In the genomic region with DNA sequence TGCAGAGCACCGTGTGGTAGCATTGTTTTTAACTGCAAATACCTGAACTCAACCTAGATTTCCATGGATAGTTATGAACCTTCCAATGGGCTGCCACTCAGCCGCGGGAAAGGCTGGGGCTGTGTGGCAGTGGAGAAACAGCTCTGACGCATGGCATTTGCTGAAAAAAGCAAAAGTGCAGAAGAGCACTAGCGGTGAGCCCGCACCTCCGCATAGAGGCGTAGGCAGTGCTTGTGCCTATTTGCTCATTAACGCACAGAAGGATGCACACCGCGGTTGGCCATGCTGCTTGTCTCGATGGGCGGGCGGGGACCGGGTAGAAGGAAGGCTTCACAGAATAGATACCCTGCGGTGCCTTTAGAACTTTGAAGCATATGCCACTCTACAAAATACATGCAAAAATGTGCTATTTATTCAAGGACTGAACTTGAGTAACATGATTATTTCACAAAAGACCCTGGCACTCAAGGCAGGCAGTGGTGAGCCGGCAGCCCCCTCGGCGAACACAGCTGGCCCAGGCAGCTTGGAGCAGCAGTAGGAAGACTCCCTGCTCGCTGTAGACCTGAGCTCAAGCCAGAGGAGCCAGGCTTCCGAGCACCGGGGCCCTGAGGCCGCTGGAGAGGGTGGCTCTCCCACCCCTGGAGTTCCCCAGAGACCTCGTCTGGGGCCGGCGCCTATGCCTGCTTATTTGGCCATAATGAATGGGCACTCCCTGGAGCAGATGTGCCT, we compare ENCODE assay signal across 22 cellular contexts.
A peak's percentile ranks its signal among the peaks of the same experiment; 100 is the strongest.
DNase-seq lines count a peak whose midpoint lies in the region; ATAC-seq and TF ChIP-seq lines count a peak whose summit lies in the region.
"Had no signal": no experiment of that assay in that cellular context is flagged by ENCODE, and none has a peak within 500 bp of the region (broad histone marks: within the 10 kb centered on the region; RNA-seq: fewer than 3 reads in every experiment).

No MANE protein-coding gene starts in this region.

- H3K4me2 ChIP-seq in Karpas-422 (ENCODE audit: low read depth, low read length, poor library complexity, severe bottlenecking) (peak overlapping the region; percentile 67), OCI-LY7 (ENCODE audit: low read length) (peak overlapping the region; percentile 57)

- no peaks in the 10 kb centered on the region for H3K9me3 Mint-ChIP-seq in activated CD8-positive, alpha-beta T cell treated with anti-CD3 and anti-CD28 coated beads, Interleukin-2, amount 10 ng/mL, durations not matched to agents 7 days and 5 days (ENCODE audit: insufficient read depth)
- H3K9me3 Mint-ChIP-seq in activated CD8-positive, alpha-beta T cell treated with anti-CD3 and anti-CD28 coated beads for 36 hours: no peaks in the 10 kb centered on the region
- H3K9me3 Mint-ChIP-seq in stimulated activated memory B cell treated with anti-CD40 and anti-IgM and Interleukin-4, amounts not matched to agents 10 μg/mL and 1 μg/mL and 100 μg/mL, for 72 hours: peaks cover 4% of the 10 kb centered on the region
- H3K9me3 Mint-ChIP-seq: CD4-positive, alpha-beta memory T cell; HFFc6; T-cell had no signal

- intact Hi-C loops in activated CD8-positive, alpha-beta T cell treated with anti-CD3 and anti-CD28 coated beads for 36 hours (cut with micrococcal nuclease): no loop called here
- intact Hi-C loops in OCI-LY7 (cut with micrococcal nuclease; ENCODE audit: unreplicated experiment): no loop called here

- CTCF ChIA-PET in activated CD8-positive, alpha-beta T cell treated with anti-CD3 and anti-CD28 coated beads, Interleukin-2, amount 10 ng/mL, durations not matched to agents 7 days and 5 days (lab: Charles Lee): no interaction called here
- CTCF ChIA-PET in activated CD8-positive, alpha-beta T cell treated with anti-CD3 and anti-CD28 coated beads for 36 hours (lab: Charles Lee): no interaction called here
- CTCF ChIA-PET in OCI-LY7 (lab: Charles Lee; ENCODE audit: unreplicated experiment): no interaction called here

- peak overlapping the region; percentile 83 for H3K9ac ChIP-seq in Karpas-422 (ENCODE audit: low read length)

- H3K9me3 ChIP-seq in Karpas-422 (ENCODE audit: low read length) (no peaks in the 10 kb centered on the region), OCI-LY7 (ENCODE audit: low read length) (no peaks in the 10 kb centered on the region)
- H3K9me3 ChIP-seq: neutrophil, transverse colon had no signal

- H3K9me2 ChIP-seq in Karpas-422 (replicated peaks; ENCODE audit: insufficient read depth, low read length) (no peaks in the 10 kb centered on the region), OCI-LY7 (ENCODE audit: insufficient read depth, low read length) (no peaks in the 10 kb centered on the region)

- H4K20me1 ChIP-seq in Karpas-422 (ENCODE audit: insufficient read depth, low read depth, low read length) (no peaks in the 10 kb centered on the region), OCI-LY7 (ENCODE audit: insufficient read depth, low read length) (no peaks in the 10 kb centered on the region)

- POLR2A ChIA-PET in activated CD8-positive, alpha-beta T cell treated with anti-CD3 and anti-CD28 coated beads, Interleukin-2, amount 10 ng/mL, durations not matched to agents 7 days and 5 days (lab: Charles Lee): no interaction called here
- POLR2A ChIA-PET in activated CD8-positive, alpha-beta T cell treated with anti-CD3 and anti-CD28 coated beads for 36 hours (lab: Charles Lee): no interaction called here
- POLR2A ChIA-PET in OCI-LY7 (lab: Charles Lee): no interaction called here

- H3K27ac Mint-ChIP-seq in activated CD8-positive, alpha-beta T cell treated with anti-CD3 and anti-CD28 coated beads, Interleukin-2, amount 10 ng/mL, durations not matched to agents 7 days and 5 days: peak overlapping the region; percentile 6
- no peak overlapping the region for H3K27ac Mint-ChIP-seq in activated CD8-positive, alpha-beta T cell treated with anti-CD3 and anti-CD28 coated beads for 36 hours
- peak overlapping the region; percentile 92 for H3K27ac Mint-ChIP-seq in stimulated activated memory B cell treated with anti-CD40 and anti-IgM and Interleukin-4, amounts not matched to agents 10 μg/mL and 1 μg/mL and 100 μg/mL, for 72 hours
- H3K27ac Mint-ChIP-seq: CD4-positive, alpha-beta memory T cell; HFFc6; T-cell had no signal

- no peak for ATAC-seq in activated CD8-positive, alpha-beta T cell treated with anti-CD3 and anti-CD28 coated beads, Interleukin-2, amount 10 ng/mL, durations not matched to agents 7 days and 5 days
- ATAC-seq in activated CD8-positive, alpha-beta T cell treated with anti-CD3 and anti-CD28 coated beads for 36 hours: no peak
- ATAC-seq in stimulated activated memory B cell treated with anti-CD40 and anti-IgM and Interleukin-4, amounts not matched to agents 10 μg/mL and 1 μg/mL and 100 μg/mL, for 72 hours: no peak
- ATAC-seq: left colon, T-cell had no signal

- no peaks in the 10 kb centered on the region for H3K36me3 ChIP-seq in Karpas-422 (ENCODE audit: insufficient read depth, low read length)
- H3K36me3 ChIP-seq in OCI-LY7 (ENCODE audit: insufficient read depth, low read length): no peaks in the 10 kb centered on the region
- H3K36me3 ChIP-seq: neutrophil, transverse colon, WERI-Rb-1 had no signal

- H3K79me2 ChIP-seq in Karpas-422 (ENCODE audit: low read length) (no peaks in the 10 kb centered on the region), OCI-LY7 (ENCODE audit: insufficient read depth, low read depth, low read length) (no peaks in the 10 kb centered on the region)

- H2AFZ ChIP-seq in Karpas-422 (ENCODE audit: low read length) (no peak overlapping the region), OCI-LY7 (ENCODE audit: low read length) (no peak overlapping the region)

- H3K36me3 Mint-ChIP-seq in activated CD8-positive, alpha-beta T cell treated with anti-CD3 and anti-CD28 coated beads, Interleukin-2, amount 10 ng/mL, durations not matched to agents 7 days and 5 days (ENCODE audit: low read depth): no peaks in the 10 kb centered on the region
- no peaks in the 10 kb centered on the region for H3K36me3 Mint-ChIP-seq in activated CD8-positive, alpha-beta T cell treated with anti-CD3 and anti-CD28 coated beads for 36 hours (ENCODE audit: low read depth)
- H3K36me3 Mint-ChIP-seq in stimulated activated memory B cell treated with anti-CD40 and anti-IgM and Interleukin-4, amounts not matched to agents 10 μg/mL and 1 μg/mL and 100 μg/mL, for 72 hours: no peaks in the 10 kb centered on the region
- H3K36me3 Mint-ChIP-seq: CD4-positive, alpha-beta memory T cell; T-cell had no signal

- H3K4me1 ChIP-seq in Karpas-422 (ENCODE audit: low read length) (peaks cover 60% of the 10 kb centered on the region), OCI-LY7 (ENCODE audit: insufficient read depth, low read length, poor library complexity, severe bottlenecking) (peaks cover 63% of the 10 kb centered on the region)
- H3K4me1 ChIP-seq: transverse colon had no signal

- H3K27ac ChIP-seq in Karpas-422 (ENCODE audit: low read length) (peak overlapping the region; percentile 98), OCI-LY7 (ENCODE audit: low read depth, low read length, poor library complexity, severe bottlenecking) (peak overlapping the region; percentile 91)
- H3K27ac ChIP-seq: epithelial cell of prostate, neutrophil, WERI-Rb-1 had no signal

- no peak overlapping the region for H3K4me3 Mint-ChIP-seq in activated CD8-positive, alpha-beta T cell treated with anti-CD3 and anti-CD28 coated beads, Interleukin-2, amount 10 ng/mL, durations not matched to agents 7 days and 5 days
- no peak overlapping the region for H3K4me3 Mint-ChIP-seq in activated CD8-positive, alpha-beta T cell treated with anti-CD3 and anti-CD28 coated beads for 36 hours
- H3K4me3 Mint-ChIP-seq in stimulated activated memory B cell treated with anti-CD40 and anti-IgM and Interleukin-4, amounts not matched to agents 10 μg/mL and 1 μg/mL and 100 μg/mL, for 72 hours: peak overlapping the region; percentile 5
- H3K4me3 Mint-ChIP-seq: CD4-positive, alpha-beta memory T cell; HFFc6; T-cell had no signal

- H3K27me3 ChIP-seq in Karpas-422 (ENCODE audit: low read length): no peaks in the 10 kb centered on the region
- H3K27me3 ChIP-seq: transverse colon had no signal

- no peak for DNase-seq in activated CD8-positive, alpha-beta T cell treated with anti-CD3 and anti-CD28 coated beads, Interleukin-2, amount 10 ng/mL, durations not matched to agents 7 days and 5 days
- DNase-seq in activated CD8-positive, alpha-beta T cell treated with anti-CD3 and anti-CD28 coated beads for 36 hours: no peak
- DNase-seq in Karpas-422 (peak; percentile 82), OCI-LY7 (ENCODE audit: low spot score) (peak; percentile 30), NCI-H2029 treated with DMSO at 0.1 percent for 48 hours (lab: John Stamatoyannopoulos, UW) (no peak), NCI-H2196 treated with DMSO at 0.1 percent for 48 hours (lab: John Stamatoyannopoulos, UW; ENCODE audit: unreplicated experiment) (no peak), hippocampal formation (lab: John Stamatoyannopoulos, UW) (no peak)
- DNase-seq: ACHN; CD4-positive, alpha-beta memory T cell; foreskin melanocyte; HFFc6; KG1; left colon; midbrain; NCI-H1048; Right ventricle myocardium superior; T-cell; transverse colon had no signal

- BruUV-seq in OCI-LY7 (replicated peaks; lab: Mats Ljungman, UMichigan): no TSS peak

- TF ChIP-seq CTCF in activated CD8-positive, alpha-beta T cell treated with anti-CD3 and anti-CD28 coated beads for 36 hours (IDR thresholded peaks at IDR 0.05): no peak
- no peak for TF ChIP-seq CTCF in OCI-LY7 (conservative IDR thresholded peaks at IDR 0.05; ENCODE audit: low read length)

- H3K27me3 Mint-ChIP-seq in activated CD8-positive, alpha-beta T cell treated with anti-CD3 and anti-CD28 coated beads, Interleukin-2, amount 10 ng/mL, durations not matched to agents 7 days and 5 days (ENCODE audit: low read depth): no peaks in the 10 kb centered on the region
- H3K27me3 Mint-ChIP-seq in activated CD8-positive, alpha-beta T cell treated with anti-CD3 and anti-CD28 coated beads for 36 hours: no peaks in the 10 kb centered on the region
- no peaks in the 10 kb centered on the region for H3K27me3 Mint-ChIP-seq in stimulated activated memory B cell treated with anti-CD40 and anti-IgM and Interleukin-4, amounts not matched to agents 10 μg/mL and 1 μg/mL and 100 μg/mL, for 72 hours
- H3K27me3 Mint-ChIP-seq: CD4-positive, alpha-beta memory T cell; T-cell had no signal

- H3K4me3 ChIP-seq in Karpas-422 (ENCODE audit: low read length): peak overlapping the region; percentile 50
- peak overlapping the region; percentile 55 for H3K4me3 ChIP-seq in OCI-LY7 (ENCODE audit: low read depth, low read length, poor library complexity, severe bottlenecking)
- H3K4me3 ChIP-seq: transverse colon had no signal

- H3K4me1 Mint-ChIP-seq in activated CD8-positive, alpha-beta T cell treated with anti-CD3 and anti-CD28 coated beads, Interleukin-2, amount 10 ng/mL, durations not matched to agents 7 days and 5 days (ENCODE audit: low read depth): peaks cover 40% of the 10 kb centered on the region
- peaks cover 7% of the 10 kb centered on the region for H3K4me1 Mint-ChIP-seq in activated CD8-positive, alpha-beta T cell treated with anti-CD3 and anti-CD28 coated beads for 36 hours (ENCODE audit: low read depth)
- H3K4me1 Mint-ChIP-seq in stimulated activated memory B cell treated with anti-CD40 and anti-IgM and Interleukin-4, amounts not matched to agents 10 μg/mL and 1 μg/mL and 100 μg/mL, for 72 hours: peaks cover 82% of the 10 kb centered on the region

Comparison
In these comparisons a context has a peak if more than half of its experiments do, and no peak if none do; other contexts are left out.
1. DNase-seq: peak in Karpas-422 (single experiment) and OCI-LY7 (single experiment); none in activated CD8-positive, alpha-beta T cell treated with anti-CD3 and anti-CD28 coated beads, Interleukin-2, amount 10 ng/mL, durations not matched to agents 7 days and 5 days (single experiment), activated CD8-positive, alpha-beta T cell treated with anti-CD3 and anti-CD28 coated beads for 36 hours (single experiment), NCI-H2029 treated with DMSO at 0.1 percent for 48 hours (single experiment), NCI-H2196 treated with DMSO at 0.1 percent for 48 hours (single experiment) and hippocampal formation (0 of 2).